Comparison of ENCODE assay signal across 8 cellular contexts in genomic region chr17:2023692-2024571, GRCh38. TPM values are rescaled to one million over a fixed set of nuclear protein-coding genes. Genes with fewer than 3 reads are reported as not detected.
DNase-seq lines count a peak whose midpoint lies in the region; ATAC-seq and TF ChIP-seq lines count a peak whose summit lies in the region.

No MANE protein-coding gene starts in this region.

- TF ChIP-seq CTCF in GM23338 (conservative IDR thresholded peaks at IDR 0.05; ENCODE audit: low read depth in 2 of 2), result no peak
- TF ChIP-seq CTCF in astrocyte of the cerebellum (IDR thresholded peaks at IDR 0.05; ENCODE audit: low read depth, low read length, missing control alignments), result no peak

- H3K79me2 ChIP-seq in GM23338 (replicated peaks; ENCODE audit: insufficient read depth), result no peaks in the 10 kb centered on the region

- H4K20me1 ChIP-seq in GM23338 (replicated peaks; ENCODE audit: insufficient read depth), result no peaks in the 10 kb centered on the region

- no peaks in the 10 kb centered on the region for H3K9me2 ChIP-seq in GM23338 (ENCODE audit: insufficient read depth)

- H3K27ac ChIP-seq in GM23338 (ENCODE audit: low read depth), result no peak overlapping the region
- H3K27ac ChIP-seq in iPS DF 6.9 (ENCODE audit: low read length), result no peak overlapping the region
- H3K27ac ChIP-seq in skeletal muscle tissue (ENCODE audit: low read depth, low read length), result no peak overlapping the region

- no peak overlapping the region for H3K27ac Mint-ChIP-seq in GM23338

- peaks cover 4% of the 10 kb centered on the region; the same call in 1 of the 2 replicates for H3K4me1 ChIP-seq in GM23338 (ENCODE audit: insufficient read depth)
- H3K4me1 ChIP-seq in iPS DF 6.9 (ENCODE audit: control insufficient read depth, insufficient read depth, low read length), result peaks cover 3% of the 10 kb centered on the region
- H3K4me1 ChIP-seq in skeletal muscle tissue (ENCODE audit: control insufficient read depth in 3 of 3, insufficient read depth in 3 of 3, low read length in 3 of 3), result peaks cover 14 to 28% (median 24%) of the 10 kb centered on the region in 3 donors

- peaks cover 84% of the 10 kb centered on the region for H3K27me3 Mint-ChIP-seq in GM23338 (ENCODE audit: insufficient read depth, low read depth, poor library complexity)

- peak overlapping the region; percentile 68 for H3K4me3 Mint-ChIP-seq in GM23338

- in situ Hi-C loops in astrocyte of the cerebellum (cut with HindIII; ENCODE audit: low sequenced_read_pairs), result no loop called here

- H3K9me3 Mint-ChIP-seq in GM23338, result no peaks in the 10 kb centered on the region

- H3K4me3 ChIP-seq in GM23338 (peak overlapping the region; percentile 69), astrocyte of the cerebellum (ENCODE audit: low read depth, low read length) (peak overlapping the region; percentile 34), iPS DF 6.9 (ENCODE audit: low read length) (peak overlapping the region; percentile 29; the same call in 1 of the 2 replicates), skeletal muscle tissue (ENCODE audit: low read length in 3 of 3) (peak overlapping the region; percentile 63 to 74 (median 70))

- peak overlapping the region; percentile 90 for H2AFZ ChIP-seq in GM23338

- DNase-seq in GM23338 (ENCODE audit: low spot score) (peak; percentile 96), NCI-H748 treated with DMSO at 0.1 percent for 48 hours (lab: John Stamatoyannopoulos, UW) (peak; percentile 36), astrocyte of the cerebellum (ENCODE audit: low read depth) (no peak), iPS DF 6.9 (ENCODE audit: low read depth, low spot score) (peak; percentile 77), NCI-H2107 (lab: John Stamatoyannopoulos, UW) (no peak), cortex of kidney (lab: John Stamatoyannopoulos, UW) (no peak)

- H3K4me2 ChIP-seq in GM23338, result peak overlapping the region; percentile 88

- H3K9me3 ChIP-seq in iPS DF 6.9 (ENCODE audit: control insufficient read depth, insufficient read depth, low read length) (no peaks in the 10 kb centered on the region), skeletal muscle tissue (ENCODE audit: control insufficient read depth in 3 of 3, low read length in 3 of 3) (no peaks in the 10 kb centered on the region)

- H3K9ac ChIP-seq in skeletal muscle tissue (ENCODE audit: low read depth in 1 of 3, low read length in 3 of 3), result peak overlapping the region; percentile 64 to 80 (median 68)

- H3K36me3 Mint-ChIP-seq in GM23338 (ENCODE audit: low read depth), result no peaks in the 10 kb centered on the region

- H3K36me3 ChIP-seq in GM23338 (ENCODE audit: insufficient read depth) (no peaks in the 10 kb centered on the region), iPS DF 6.9 (ENCODE audit: control insufficient read depth, insufficient read depth, low read length) (no peaks in the 10 kb centered on the region; the same call in 1 of the 2 replicates), skeletal muscle tissue (ENCODE audit: control insufficient read depth in 3 of 3, insufficient read depth in 3 of 3, low read length in 3 of 3) (no peaks in the 10 kb centered on the region)

- 0 out of 2 replicates have a peak, but pooled peaks cover 4% of the 10 kb centered on the region for H3F3A ChIP-seq in GM23338 (replicated peaks; ENCODE audit: low read depth)

- H3K27me3 ChIP-seq in GM23338 (ENCODE audit: insufficient read depth), result peaks cover 95% of the 10 kb centered on the region
- H3K27me3 ChIP-seq in iPS DF 6.9 (ENCODE audit: control insufficient read depth, insufficient read depth, low read length), result peaks cover 70% of the 10 kb centered on the region
- H3K27me3 ChIP-seq in skeletal muscle tissue (ENCODE audit: control insufficient read depth in 3 of 3, insufficient read depth in 3 of 3, low read length in 3 of 3), result peaks cover 13 to 27% (median 25%) of the 10 kb centered on the region in 3 donors

- peak; percentile 69 for ATAC-seq in GM23338
- ATAC-seq in HG02623 (IDR thresholded peaks at IDR 0.05; ENCODE audit: unreplicated experiment), result no peak

- no peaks in the 10 kb centered on the region; the same call in 2 of the 3 replicates for H3K4me1 Mint-ChIP-seq in GM23338

- WGBS in iPS DF 6.9 (ENCODE audit: insufficient coverage, insufficient read length), result no CpG with 5 or more reads among the region's 85 CpGs

TF ChIP-seq in GM23338, 12 proteins besides CTCF, POLR2A, EP300 and RAD21:
- TF ChIP-seq CREB1 (CRISPR knock-in tag; IDR thresholded peaks at IDR 0.05; ENCODE audit: low read depth), result 0 out of 2 replicates have a peak, but pooled peaks have one; percentile 20
- TF ChIP-seq STAT1 (IDR thresholded peaks at IDR 0.05; ENCODE audit: unreplicated experiment), result no peak
- TF ChIP-seq EZH2phosphoT487 (IDR thresholded peaks at IDR 0.05; ENCODE audit: unreplicated experiment), result no peak

RNA-seq across cellular contexts. Expression of gene RTN4RL1, which starts 1.2 kb away (rescaled TPM):
- 0.17 TPM in 1 of 2 replicates, not detected in the other for total RNA-seq in GM23338 (2014; rRNA removed; shearing (Covaris generic))
- not detected in 2 replicates for polyA plus RNA-seq in GM23338 (2016; fragmentation: Nextera tagmentation; extraction: Ambion mirVana)
- 1.0 TPM for total RNA-seq in skeletal muscle tissue

RNA-seq across cellular contexts. Expression of gene DPH1, which starts 6.0 kb away (rescaled TPM):
- 22.3 and 28.2 TPM in 2 replicates for total RNA-seq in GM23338 (2014; rRNA removed; shearing (Covaris generic))
- polyA plus RNA-seq in GM23338 (2016; fragmentation: Nextera tagmentation; extraction: Ambion mirVana), result 9.0 and 11.8 TPM in 2 replicates
- 14.1 TPM for total RNA-seq in skeletal muscle tissue

RNA-seq across cellular contexts. Expression of gene OVCA2, which starts 17.9 kb away (rescaled TPM):
- 21.3 and 24.8 TPM in 2 replicates for total RNA-seq in GM23338 (2014; rRNA removed; shearing (Covaris generic))
- 14.9 and 15.9 TPM in 2 replicates for polyA plus RNA-seq in GM23338 (2016; fragmentation: Nextera tagmentation; extraction: Ambion mirVana)
- total RNA-seq in skeletal muscle tissue, result 24.0 TPM

RNA-seq across cellular contexts. Expression of gene HIC1, which starts 31.0 kb away (rescaled TPM):
- 0.17 TPM in 1 of 2 replicates, not detected in the other for total RNA-seq in GM23338 (2014; rRNA removed; shearing (Covaris generic))
- polyA plus RNA-seq in GM23338 (2016; fragmentation: Nextera tagmentation; extraction: Ambion mirVana), result 0.23 and 0.26 TPM in 2 replicates
- total RNA-seq in skeletal muscle tissue, result 23.5 TPM

Comparison
In these comparisons a context has a peak if more than half of its experiments do, and no peak if none do; other contexts are left out.
1. DNase-seq: peak in GM23338 (single experiment), NCI-H748 treated with DMSO at 0.1 percent for 48 hours (single experiment) and iPS DF 6.9 (single experiment); none in astrocyte of the cerebellum (single experiment), NCI-H2107 (single experiment) and cortex of kidney (single experiment).
2. Peak in every context shown above with its lines, with median percentiles within 50 percentile points of each other: H3K4me3 ChIP-seq.